ENCODE assay signal across 9 cellular contexts in the genomic region with DNA sequence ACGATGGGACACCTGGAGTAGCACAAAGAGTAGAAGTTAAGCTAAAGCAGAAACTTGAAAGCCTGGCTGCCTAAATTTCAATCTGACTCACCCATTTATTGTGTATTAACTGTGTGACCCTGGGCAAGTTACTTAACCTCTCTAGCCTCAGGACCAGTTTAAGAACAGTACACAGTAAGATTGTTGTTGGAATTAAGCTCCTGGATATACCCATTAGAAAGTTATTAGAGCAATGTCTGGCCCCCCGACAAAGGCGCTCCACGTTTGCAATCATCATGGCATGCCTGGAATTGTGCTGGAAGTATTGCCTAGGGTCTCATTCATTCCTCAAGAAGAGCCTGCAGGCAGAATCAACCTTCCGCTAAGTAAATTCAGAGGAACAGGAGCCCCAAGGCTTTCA. TPM values are rescaled to one million over a fixed set of nuclear protein-coding genes. Genes with fewer than 3 reads are reported as not detected.
A peak's percentile ranks its signal among the peaks of the same experiment; 100 is the strongest.
DNase-seq lines count a peak whose midpoint lies in the region; ATAC-seq and TF ChIP-seq lines count a peak whose summit lies in the region.
"Had no signal": no experiment of that assay in that cellular context is flagged by ENCODE, and none has a peak within 500 bp of the region (broad histone marks: within the 10 kb centered on the region; RNA-seq: fewer than 3 reads in every experiment).

No MANE protein-coding gene starts in this region.

- no peaks in the 10 kb centered on the region for H3K9me3 Mint-ChIP-seq in natural killer cell treated with Interleukin-12 subunit alpha and Interleukin-12 subunit beta and Interleukin-15 and Interleukin-18, amount 100 ng/mL, for 72 hours
- H3K9me3 Mint-ChIP-seq: naive B cell had no signal

- H3K4me3 ChIP-seq in AG09309 (ENCODE audit: control insufficient read depth, low read depth, low read length) (peak overlapping the region; percentile 87), dorsolateral prefrontal cortex (peak overlapping the region in 56 of 59 donors; percentile 3 to 77 (median 66))

- peak overlapping the region; percentile 56 to 60 for H3K27ac Mint-ChIP-seq in natural killer cell treated with Interleukin-12 subunit alpha and Interleukin-12 subunit beta and Interleukin-15 and Interleukin-18, amount 100 ng/mL, for 72 hours

- H3K27me3 Mint-ChIP-seq in natural killer cell treated with Interleukin-12 subunit alpha and Interleukin-12 subunit beta and Interleukin-15 and Interleukin-18, amount 100 ng/mL, for 72 hours = no peaks in the 10 kb centered on the region

- intact Hi-C loops in dorsolateral prefrontal cortex (cut with DNase I) = no loop called here

- H3K27ac ChIP-seq in dorsolateral prefrontal cortex = peak overlapping the region in 43 of 59 donors; percentile 3 to 90 (median 71)

- peak overlapping the region; percentile 88 for H3K4me3 Mint-ChIP-seq in natural killer cell treated with Interleukin-12 subunit alpha and Interleukin-12 subunit beta and Interleukin-15 and Interleukin-18, amount 100 ng/mL, for 72 hours

- TF ChIP-seq CTCF in AG09309 (IDR thresholded peaks at IDR 0.05; ENCODE audit: control insufficient read depth, insufficient read depth, low read depth, low read length, missing control alignments) (no peak), dorsolateral prefrontal cortex (IDR thresholded peaks at IDR 0.05 in 54 of 56, conservative IDR thresholded peaks at IDR 0.05 in 2 of 56; ENCODE audit: low read depth in 1 of 56, partially characterized antibody in 56 of 56) (no peak)

- peaks cover 23 to 29% of the 10 kb centered on the region in 2 donors for H3K4me1 Mint-ChIP-seq in natural killer cell treated with Interleukin-12 subunit alpha and Interleukin-12 subunit beta and Interleukin-15 and Interleukin-18, amount 100 ng/mL, for 72 hours (ENCODE audit: low read depth in 2 of 2)

- ATAC-seq in natural killer cell treated with Interleukin-12 subunit alpha and Interleukin-12 subunit beta and Interleukin-15 and Interleukin-18, amount 100 ng/mL, for 72 hours = no peak
- no peak for ATAC-seq in GM18858 (IDR thresholded peaks at IDR 0.05; ENCODE audit: unreplicated experiment)

- H3K36me3 Mint-ChIP-seq in natural killer cell treated with Interleukin-12 subunit alpha and Interleukin-12 subunit beta and Interleukin-15 and Interleukin-18, amount 100 ng/mL, for 72 hours = no peaks in the 10 kb centered on the region
- H3K36me3 Mint-ChIP-seq: naive B cell had no signal

- DNase-seq in AG09309 (ENCODE audit: low read depth) (no peak), M059J (ENCODE audit: low read depth) (peak; percentile 58), dorsolateral prefrontal cortex (no peak), NCI-H1417 (lab: John Stamatoyannopoulos, UW) (no peak), NCI-H1436 (lab: John Stamatoyannopoulos, UW) (no peak), NCI-H1092 (lab: John Stamatoyannopoulos, UW) (no peak)
- DNase-seq in natural killer cell treated with Interleukin-12 subunit alpha and Interleukin-12 subunit beta and Interleukin-15 and Interleukin-18, amount 100 ng/mL, for 72 hours (ENCODE audit: low spot score) = no peak
- DNase-seq: naive B cell had no signal

- peaks cover 0 to 7% (median 0%) of the 10 kb centered on the region in 45 donors for H3K27me3 ChIP-seq in dorsolateral prefrontal cortex

RNA-seq across cellular contexts. Expression of gene SDC4, which starts 1.4 kb away (rescaled TPM):
- 177 and 189 TPM in 2 replicates for total RNA-seq in M059J (2014; rRNA removed; shearing (Covaris generic))
- 100 to 1,000 TPM in 16 of 120 experiments, 10 to 100 TPM in 104; 20.8 to 232 (median 66.2) TPM for total RNA-seq in dorsolateral prefrontal cortex
- total RNA-seq in natural killer cell treated with Interleukin-12 subunit alpha and Interleukin-12 subunit beta and Interleukin-15 and Interleukin-18, amount 100 ng/mL, for 72 hours = 10 to 100 TPM; 23.3 to 43.5 TPM

RNA-seq across cellular contexts. Expression of gene SYS1, which starts 16.1 kb away (rescaled TPM):
- total RNA-seq in M059J (2014; rRNA removed; shearing (Covaris generic)) = 26.7 and 29.4 TPM in 2 replicates
- 10 to 100 TPM; 19.5 to 49.7 (median 29.3) TPM for total RNA-seq in dorsolateral prefrontal cortex
- 10 to 100 TPM; 23.3 to 31.4 TPM for total RNA-seq in natural killer cell treated with Interleukin-12 subunit alpha and Interleukin-12 subunit beta and Interleukin-15 and Interleukin-18, amount 100 ng/mL, for 72 hours

RNA-seq across cellular contexts. Expression of gene TP53TG5, which starts 31.3 kb away (rescaled TPM):
- total RNA-seq in M059J (2014; rRNA removed; shearing (Covaris generic)) = not detected in 2 replicates
- total RNA-seq in dorsolateral prefrontal cortex = 10 to 100 TPM in 83 of 120 experiments, 1 to 10 TPM in 37; 1.0 to 82.8 (median 15.3) TPM
- total RNA-seq in natural killer cell treated with Interleukin-12 subunit alpha and Interleukin-12 subunit beta and Interleukin-15 and Interleukin-18, amount 100 ng/mL, for 72 hours = not detected

RNA-seq across cellular contexts. Expression of gene MATN4, which starts 38.8 kb away (rescaled TPM):
- total RNA-seq in M059J (2014; rRNA removed; shearing (Covaris generic)) = not detected in 2 replicates
- under 1 TPM in 24 of 120 experiments, not detected in 96; 0.19 to 0.68 (median 0.29) TPM for total RNA-seq in dorsolateral prefrontal cortex
- total RNA-seq in natural killer cell treated with Interleukin-12 subunit alpha and Interleukin-12 subunit beta and Interleukin-15 and Interleukin-18, amount 100 ng/mL, for 72 hours = 1 to 10 TPM in 1 of 2 donors, under 1 TPM in 1; 0.31 to 1.4 TPM

RNA-seq across cellular contexts. Expression of gene RBPJL, which starts 40.2 kb away (rescaled TPM):
- total RNA-seq in M059J (2014; rRNA removed; shearing (Covaris generic)) = not detected in 2 replicates
- under 1 TPM in 13 of 120 experiments, not detected in 107; 0.25 to 0.87 (median 0.33) TPM for total RNA-seq in dorsolateral prefrontal cortex
- total RNA-seq in natural killer cell treated with Interleukin-12 subunit alpha and Interleukin-12 subunit beta and Interleukin-15 and Interleukin-18, amount 100 ng/mL, for 72 hours = not detected
